In the genomic region with DNA sequence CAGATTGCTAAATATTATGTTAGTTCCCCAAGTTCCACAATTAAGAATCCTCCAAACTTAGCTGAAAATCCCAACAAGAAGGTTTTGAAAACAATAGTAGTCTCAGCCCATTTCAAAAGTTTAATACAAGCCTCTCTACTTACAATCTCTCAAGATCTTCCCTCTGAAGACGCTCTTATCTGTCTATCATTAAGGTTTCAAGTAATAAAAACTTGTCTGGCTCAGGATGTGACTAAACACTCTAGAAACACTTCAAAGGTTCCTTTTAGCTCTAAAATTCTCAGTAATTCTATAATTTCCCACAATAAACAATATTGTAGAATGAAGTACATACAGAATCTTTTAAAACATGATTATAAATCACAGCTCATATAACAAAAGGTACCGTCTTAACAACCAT, we compare ENCODE assay signal across 23 cellular contexts.
"Had no signal": no experiment of that assay in that cellular context is flagged by ENCODE, and none has a peak within 500 bp of the region (broad histone marks: within the 10 kb centered on the region; RNA-seq: fewer than 3 reads in every experiment).

No MANE protein-coding gene starts in this region.

- H3K27ac Mint-ChIP-seq: activated naive CD8-positive, alpha-beta T cell treated with anti-CD3 and anti-CD28 coated beads, Interleukin-2, amount 50 U/mL, for 24 hours; nephron; T-helper 1 cell treated with Interleukin-12 subunit alpha and Interleukin-12 subunit beta and Interleukin-4 antibody, amounts not matched to agents 30 μg/mL and 1 μg/mL, for 36 hours had no signal

- H3K4me1 ChIP-seq: uterus had no signal

- H3K9me3 ChIP-seq: neutrophil, ovary, psoas muscle, right atrium auricular region, testis, uterus had no signal

- ATAC-seq: activated naive CD8-positive, alpha-beta T cell treated with anti-CD3 and anti-CD28 coated beads, Interleukin-2, amount 50 U/mL, for 24 hours; heart right ventricle; left colon; psoas muscle had no signal

- DNase-seq: activated CD4-positive, alpha-beta T cell treated with anti-CD3 and anti-CD28 coated beads, Interleukin-2, amount 50 U/mL, for 1 hour; activated CD4-positive, CD25-positive, alpha-beta regulatory T cell; activated CD8-positive, alpha-beta memory T cell treated with anti-CD3 and anti-CD28 coated beads for 24 hours; activated CD8-positive, alpha-beta memory T cell treated with anti-CD3 and anti-CD28 coated beads, Interleukin-2, amount 50 U/mL, for 4 hours; activated naive CD4-positive, alpha-beta T cell treated with Interleukin-2 at 50 U/mL for 16 hours; activated naive CD8-positive, alpha-beta T cell treated with anti-CD3 and anti-CD28 coated beads, Interleukin-2, amount 50 U/mL, for 24 hours; cortex of kidney; heart right ventricle; left colon; mesenchymal stem cell; ovary; psoas muscle; stimulated activated CD4-positive, alpha-beta T cell treated with anti-CD3 and anti-CD28 coated beads, Interleukin-12 subunit alpha, Interleukin-12 subunit beta, amount 100 ng/mL, for 4 hours; stimulated activated CD4-positive, alpha-beta T cell treated with anti-CD3 and anti-CD28 coated beads, Interleukin-4, amount 100 ng/mL, for 4 hours; testis; trophoblast cell; uterus had no signal

- H3K9me3 Mint-ChIP-seq: activated naive CD8-positive, alpha-beta T cell treated with anti-CD3 and anti-CD28 coated beads, Interleukin-2, amount 50 U/mL, for 24 hours; T-helper 1 cell treated with Interleukin-12 subunit alpha and Interleukin-12 subunit beta and Interleukin-4 antibody, amounts not matched to agents 30 μg/mL and 1 μg/mL, for 36 hours had no signal

- H3K27me3 Mint-ChIP-seq: activated naive CD8-positive, alpha-beta T cell treated with anti-CD3 and anti-CD28 coated beads, Interleukin-2, amount 50 U/mL, for 24 hours had no signal

- H3K36me3 ChIP-seq: neutrophil, ovary, right atrium auricular region, uterus had no signal

- H3K27me3 ChIP-seq: heart right ventricle, neutrophil, ovary, right atrium auricular region, testis, uterus had no signal

- H3K27ac ChIP-seq: epithelial cell of prostate, heart right ventricle, neutrophil, ovary, psoas muscle, right atrium auricular region, testis, uterus had no signal

- FAIRE-seq: keratinocyte had no signal

- H3K4me3 Mint-ChIP-seq: activated naive CD8-positive, alpha-beta T cell treated with anti-CD3 and anti-CD28 coated beads, Interleukin-2, amount 50 U/mL, for 24 hours; nephron; T-helper 1 cell treated with Interleukin-12 subunit alpha and Interleukin-12 subunit beta and Interleukin-4 antibody, amounts not matched to agents 30 μg/mL and 1 μg/mL, for 36 hours had no signal

- H3K4me3 ChIP-seq: heart right ventricle, ovary, psoas muscle, right atrium auricular region, testis, uterus had no signal
